ENCODE assay signal across 1 cellular context in genomic region chr10:86871563-86872183, GRCh38.
TF ChIP-seq lines count a peak whose summit lies in the region.

No MANE protein-coding gene starts in this region.

TF ChIP-seq in SK-N-SH treated with all-trans-retinoic acid at 6 μM for 48 hours, 23 proteins besides CTCF, POLR2A, EP300 and RAD21 (continued from another document):
- TF ChIP-seq CSRNP3 (CRISPR knock-in tag; IDR thresholded peaks at IDR 0.05): no peak
- no peak for TF ChIP-seq ESRRG (CRISPR knock-in tag; IDR thresholded peaks at IDR 0.05)
- no peak for TF ChIP-seq POU6F1 (CRISPR knock-in tag; IDR thresholded peaks at IDR 0.05; ENCODE audit: borderline replicate concordance, low read depth)
- no peak for TF ChIP-seq TCF4 (CRISPR knock-in tag; IDR thresholded peaks at IDR 0.05; ENCODE audit: borderline replicate concordance)
- TF ChIP-seq ZC3H10 (CRISPR knock-in tag; IDR thresholded peaks at IDR 0.05): no peak
TF ChIP-seq in SK-N-SH treated with all-trans-retinoic acid at 6 μM for 48 hours: peak in this region for 0.
